10 cellular contexts compared by ENCODE assay signal in the genomic region with DNA sequence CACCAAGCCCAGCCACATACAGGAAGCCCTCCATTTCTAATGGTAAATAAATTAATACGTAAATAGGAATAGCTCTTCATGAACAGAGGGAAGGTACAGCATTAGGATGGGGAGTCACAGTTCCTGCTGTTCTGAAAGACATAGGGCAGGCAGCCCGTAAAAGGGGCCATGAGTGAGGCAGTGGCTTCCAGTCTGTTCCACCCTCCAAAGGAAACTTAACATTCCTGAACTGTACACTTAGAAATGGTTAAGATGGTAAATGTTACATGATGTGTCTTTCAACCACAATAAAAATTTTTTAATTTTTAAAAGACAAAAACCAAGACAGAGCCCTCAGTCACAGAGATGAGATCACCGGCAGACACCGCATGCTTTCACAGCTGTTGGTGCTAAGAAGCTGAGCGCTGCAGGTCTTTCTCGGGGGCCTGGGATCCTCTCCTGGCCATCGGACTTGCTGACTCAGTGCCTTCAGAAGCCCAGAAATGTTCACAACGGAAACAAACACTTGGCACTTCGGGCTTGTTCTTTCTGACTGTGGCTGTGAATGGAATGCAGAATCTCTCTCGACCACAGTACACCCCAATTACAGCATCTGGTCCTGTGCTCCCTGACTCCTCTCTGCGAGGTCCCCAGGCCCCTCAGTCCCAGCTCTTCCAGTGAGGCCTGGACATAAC. TPM values are rescaled to one million over a fixed set of nuclear protein-coding genes. Genes with fewer than 3 reads are reported as not detected.
A peak's percentile ranks its signal among the peaks of the same experiment; 100 is the strongest.
DNase-seq lines count a peak whose midpoint lies in the region; ATAC-seq and TF ChIP-seq lines count a peak whose summit lies in the region.
"Had no signal": no experiment of that assay in that cellular context is flagged by ENCODE, and none has a peak within 500 bp of the region (broad histone marks: within the 10 kb centered on the region; RNA-seq: fewer than 3 reads in every experiment).

No MANE protein-coding gene starts in this region.

- TF ChIP-seq CTCF in left ventricle myocardium inferior (IDR thresholded peaks at IDR 0.05; ENCODE audit: borderline replicate concordance) = no peak

- peak overlapping the region; percentile 48 for H3K27ac Mint-ChIP-seq in activated T-helper 1 cell treated with anti-CD3 and anti-CD28 coated beads, Interleukin-12 subunit alpha, Interleukin-12 subunit beta, Interleukin-2, Interleukin-4 antibody, amounts not matched to agents 30 ng/mL and 10 ng/mL and 1 ng/mL, durations not matched to agents 14 hours and 24 hours and 36 hours

- peaks cover 83% of the 10 kb centered on the region for H3K36me3 ChIP-seq in left ventricle myocardium inferior

- intact Hi-C loops in activated T-helper 1 cell treated with anti-CD3 and anti-CD28 coated beads, Interleukin-12 subunit alpha, Interleukin-12 subunit beta, Interleukin-2, Interleukin-4 antibody, amounts not matched to agents 30 ng/mL and 10 ng/mL and 1 ng/mL, durations not matched to agents 14 hours and 24 hours and 36 hours (cut with micrococcal nuclease) = no loop called here
- intact Hi-C loops in left ventricle myocardium inferior (cut with micrococcal nuclease) = no loop called here

- no peaks in the 10 kb centered on the region for H3K27me3 Mint-ChIP-seq in activated T-helper 1 cell treated with anti-CD3 and anti-CD28 coated beads, Interleukin-12 subunit alpha, Interleukin-12 subunit beta, Interleukin-2, Interleukin-4 antibody, amounts not matched to agents 30 ng/mL and 10 ng/mL and 1 ng/mL, durations not matched to agents 14 hours and 24 hours and 36 hours (ENCODE audit: insufficient read depth)

- peaks cover 11% of the 10 kb centered on the region for H3K4me1 Mint-ChIP-seq in activated T-helper 1 cell treated with anti-CD3 and anti-CD28 coated beads, Interleukin-12 subunit alpha, Interleukin-12 subunit beta, Interleukin-2, Interleukin-4 antibody, amounts not matched to agents 30 ng/mL and 10 ng/mL and 1 ng/mL, durations not matched to agents 14 hours and 24 hours and 36 hours (ENCODE audit: low read depth)

- H3K36me3 Mint-ChIP-seq in activated T-helper 1 cell treated with anti-CD3 and anti-CD28 coated beads, Interleukin-12 subunit alpha, Interleukin-12 subunit beta, Interleukin-2, Interleukin-4 antibody, amounts not matched to agents 30 ng/mL and 10 ng/mL and 1 ng/mL, durations not matched to agents 14 hours and 24 hours and 36 hours (ENCODE audit: low read depth) = peaks cover 27% of the 10 kb centered on the region

- H3K27me3 ChIP-seq in left ventricle myocardium inferior (ENCODE audit: low read depth) = no peaks in the 10 kb centered on the region

- DNase-seq in EH (ENCODE audit: low read depth) = peak; percentile 99
- no peak for DNase-seq in activated T-helper 1 cell treated with anti-CD3 and anti-CD28 coated beads, Interleukin-12 subunit alpha, Interleukin-12 subunit beta, Interleukin-2, Interleukin-4 antibody, amounts not matched to agents 30 ng/mL and 10 ng/mL and 1 ng/mL, durations not matched to agents 14 hours and 24 hours and 36 hours (ENCODE audit: low spot score)
- peak; percentile 40 for DNase-seq in left ventricle myocardium inferior
- DNase-seq in renal cortical epithelial cell (ENCODE audit: low read depth) = peak; percentile 88
- no peak for DNase-seq in NCI-H526 treated with DMSO at 0.1 percent for 48 hours (lab: John Stamatoyannopoulos, UW)
- DNase-seq: effector CD8-positive, alpha-beta T cell; NCI-H1417 treated with DMSO at 0.1 percent for 48 hours had no signal

- H3K9me3 Mint-ChIP-seq in activated T-helper 1 cell treated with anti-CD3 and anti-CD28 coated beads, Interleukin-12 subunit alpha, Interleukin-12 subunit beta, Interleukin-2, Interleukin-4 antibody, amounts not matched to agents 30 ng/mL and 10 ng/mL and 1 ng/mL, durations not matched to agents 14 hours and 24 hours and 36 hours = no peaks in the 10 kb centered on the region

- no peak overlapping the region for H3K4me3 ChIP-seq in left ventricle myocardium inferior

- ATAC-seq in HG02678 (IDR thresholded peaks at IDR 0.05; ENCODE audit: unreplicated experiment) (no peak), GM19467 (IDR thresholded peaks at IDR 0.05; ENCODE audit: unreplicated experiment) (no peak), GM19397 (IDR thresholded peaks at IDR 0.05; ENCODE audit: unreplicated experiment) (no peak)

- H3K9me3 ChIP-seq in left ventricle myocardium inferior (replicated peaks) = no peaks in the 10 kb centered on the region

- H3K27ac ChIP-seq in left ventricle myocardium inferior (replicated peaks) = peak overlapping the region; percentile 83

- H3K4me3 Mint-ChIP-seq in activated T-helper 1 cell treated with anti-CD3 and anti-CD28 coated beads, Interleukin-12 subunit alpha, Interleukin-12 subunit beta, Interleukin-2, Interleukin-4 antibody, amounts not matched to agents 30 ng/mL and 10 ng/mL and 1 ng/mL, durations not matched to agents 14 hours and 24 hours and 36 hours = no peak overlapping the region

- peaks cover 45% of the 10 kb centered on the region for H3K4me1 ChIP-seq in left ventricle myocardium inferior

RNA-seq across cellular contexts. Expression of a gene that starts 36.4 kb away (rescaled TPM):
- total RNA-seq in activated T-helper 1 cell treated with anti-CD3 and anti-CD28 coated beads, Interleukin-12 subunit alpha, Interleukin-12 subunit beta, Interleukin-2, Interleukin-4 antibody, amounts not matched to agents 30 ng/mL and 10 ng/mL and 1 ng/mL, durations not matched to agents 14 hours and 24 hours and 36 hours = 39.6 and 41.4 TPM in 2 replicates
- 68.1 TPM for total RNA-seq in left ventricle myocardium inferior
- 4.0 and 13.3 TPM in 2 replicates for total RNA-seq in renal cortical epithelial cell

Comparison
In these comparisons a context has a peak if more than half of its experiments do, and no peak if none do; other contexts are left out.
1. DNase-seq: peak in EH (single experiment), left ventricle myocardium inferior (single experiment) and renal cortical epithelial cell (single experiment); none in activated T-helper 1 cell treated with anti-CD3 and anti-CD28 coated beads, Interleukin-12 subunit alpha, Interleukin-12 subunit beta, Interleukin-2, Interleukin-4 antibody, amounts not matched to agents 30 ng/mL and 10 ng/mL and 1 ng/mL, durations not matched to agents 14 hours and 24 hours and 36 hours (single experiment) and NCI-H526 treated with DMSO at 0.1 percent for 48 hours (single experiment).